ENCODE assay signal across 1 cellular context in the genomic region with DNA sequence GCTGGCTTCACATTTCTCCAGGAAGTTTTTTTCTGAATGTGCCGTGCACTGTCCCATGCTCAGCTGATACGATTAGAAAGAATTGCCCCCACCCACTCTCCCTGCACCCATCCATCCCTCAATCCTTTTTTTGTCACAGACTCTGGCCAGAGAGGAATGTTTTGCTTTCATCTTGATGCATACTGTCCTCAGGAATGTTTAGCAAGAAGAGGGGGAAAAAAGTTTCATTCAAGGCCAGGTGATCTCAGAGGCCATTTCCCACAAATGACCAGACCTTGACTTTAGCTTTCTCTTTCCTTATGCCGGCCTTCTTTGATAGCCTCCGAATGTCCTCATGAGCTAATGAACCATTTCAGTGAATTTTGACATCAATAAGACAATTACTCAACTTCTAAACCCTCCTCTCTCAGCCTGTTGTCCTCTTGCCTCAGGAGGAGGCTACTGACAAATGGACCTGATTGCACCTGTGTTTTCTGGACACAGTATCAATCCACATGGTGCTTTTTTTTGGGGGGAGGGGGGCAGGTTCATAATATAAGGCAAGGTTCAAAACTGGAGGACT.
TF ChIP-seq lines count a peak whose summit lies in the region.

No MANE protein-coding gene starts in this region.

TF ChIP-seq in HepG2, 621 proteins besides CTCF, POLR2A, EP300 and RAD21 (continued from another document and continues in another):
- no peak for TF ChIP-seq ZNF431 (CRISPR knock-in tag; IDR thresholded peaks at IDR 0.05; ENCODE audit: borderline replicate concordance, low read depth)
- TF ChIP-seq TOPORS (CRISPR knock-in tag; IDR thresholded peaks at IDR 0.05) = no peak
- TF ChIP-seq PHF20 (CRISPR knock-in tag; IDR thresholded peaks at IDR 0.05) = no peak
- TF ChIP-seq, protein P1, sequence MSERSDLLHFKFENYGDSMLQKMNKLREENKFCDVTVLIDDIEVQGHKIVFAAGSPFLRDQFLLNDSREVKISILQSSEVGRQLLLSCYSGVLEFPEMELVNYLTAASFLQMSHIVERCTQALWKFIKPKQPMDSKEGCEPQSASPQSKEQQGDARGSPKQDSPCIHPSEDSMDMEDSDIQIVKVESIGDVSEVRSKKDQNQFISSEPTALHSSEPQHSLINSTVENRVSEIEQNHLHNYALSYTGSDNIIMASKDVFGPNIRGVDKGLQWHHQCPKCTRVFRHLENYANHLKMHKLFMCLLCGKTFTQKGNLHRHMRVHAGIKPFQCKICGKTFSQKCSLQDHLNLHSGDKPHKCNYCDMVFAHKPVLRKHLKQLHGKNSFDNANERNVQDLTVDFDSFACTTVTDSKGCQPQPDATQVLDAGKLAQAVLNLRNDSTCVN (CRISPR knock-in tag; IDR thresholded peaks at IDR 0.05; ENCODE audit: borderline replicate concordance) = no peak
- no peak for TF ChIP-seq BORCS8-MEF2B (CRISPR knock-in tag; IDR thresholded peaks at IDR 0.05)
- TF ChIP-seq NRL (CRISPR knock-in tag; IDR thresholded peaks at IDR 0.05; ENCODE audit: borderline replicate concordance) = no peak
- TF ChIP-seq MLLT10 (CRISPR knock-in tag; IDR thresholded peaks at IDR 0.05) = no peak
- no peak for TF ChIP-seq SMAD1 (CRISPR knock-in tag; IDR thresholded peaks at IDR 0.05; ENCODE audit: borderline replicate concordance, low read depth)
- TF ChIP-seq ZNF891 (CRISPR knock-in tag; IDR thresholded peaks at IDR 0.05) = no peak
- TF ChIP-seq, protein P2, sequence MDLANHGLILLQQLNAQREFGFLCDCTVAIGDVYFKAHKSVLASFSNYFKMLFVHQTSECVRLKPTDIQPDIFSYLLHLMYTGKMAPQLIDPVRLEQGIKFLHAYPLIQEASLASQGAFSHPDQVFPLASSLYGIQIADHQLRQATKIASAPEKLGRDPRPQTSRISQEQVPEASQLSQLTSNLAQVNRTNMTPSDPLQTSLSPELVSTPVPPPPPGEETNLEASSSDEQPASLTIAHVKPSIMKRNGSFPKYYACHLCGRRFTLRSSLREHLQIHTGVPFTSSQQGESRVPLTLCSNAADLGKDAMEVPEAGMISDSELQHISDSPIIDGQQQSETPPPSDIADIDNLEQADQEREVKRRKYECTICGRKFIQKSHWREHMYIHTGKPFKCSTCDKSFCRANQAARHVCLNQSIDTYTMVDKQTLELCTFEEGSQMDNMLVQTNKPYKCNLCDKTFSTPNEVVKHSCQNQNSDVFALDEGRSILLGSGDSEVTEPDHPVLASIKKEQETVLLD (CRISPR knock-in tag; IDR thresholded peaks at IDR 0.05; ENCODE audit: low read depth) = no peak
- TF ChIP-seq, protein P3, sequence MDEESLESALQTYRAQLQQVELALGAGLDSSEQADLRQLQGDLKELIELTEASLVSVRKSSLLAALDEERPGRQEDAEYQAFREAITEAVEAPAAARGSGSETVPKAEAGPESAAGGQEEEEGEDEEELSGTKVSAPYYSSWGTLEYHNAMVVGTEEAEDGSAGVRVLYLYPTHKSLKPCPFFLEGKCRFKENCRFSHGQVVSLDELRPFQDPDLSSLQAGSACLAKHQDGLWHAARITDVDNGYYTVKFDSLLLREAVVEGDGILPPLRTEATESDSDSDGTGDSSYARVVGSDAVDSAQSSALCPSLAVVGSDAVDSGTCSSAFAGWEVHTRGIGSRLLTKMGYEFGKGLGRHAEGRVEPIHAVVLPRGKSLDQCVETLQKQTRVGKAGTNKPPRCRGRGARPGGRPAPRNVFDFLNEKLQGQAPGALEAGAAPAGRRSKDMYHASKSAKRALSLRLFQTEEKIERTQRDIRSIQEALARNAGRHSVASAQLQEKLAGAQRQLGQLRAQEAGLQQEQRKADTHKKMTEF (CRISPR knock-in tag; IDR thresholded peaks at IDR 0.05) = peak; percentile 94
- no peak for TF ChIP-seq MZF1 (CRISPR knock-in tag; IDR thresholded peaks at IDR 0.05; ENCODE audit: borderline replicate concordance)
- TF ChIP-seq RARA (CRISPR knock-in tag; IDR thresholded peaks at IDR 0.05) = peak; percentile 99
- peak; percentile 81 for TF ChIP-seq CEBPG (CRISPR knock-in tag; IDR thresholded peaks at IDR 0.05)
- no peak for TF ChIP-seq ZNF839 (CRISPR knock-in tag; IDR thresholded peaks at IDR 0.05; ENCODE audit: borderline replicate concordance)
- TF ChIP-seq ZIK1 (CRISPR knock-in tag; IDR thresholded peaks at IDR 0.05; ENCODE audit: borderline replicate concordance, low read depth) = no peak
- no peak for TF ChIP-seq HHEX (CRISPR knock-in tag; IDR thresholded peaks at IDR 0.05)
- TF ChIP-seq ZNF33A (CRISPR knock-in tag; IDR thresholded peaks at IDR 0.05; ENCODE audit: borderline replicate concordance) = no peak
- no peak for TF ChIP-seq NPAS2 (CRISPR knock-in tag; IDR thresholded peaks at IDR 0.05; ENCODE audit: borderline replicate concordance)
- TF ChIP-seq ZNF749 (CRISPR knock-in tag; IDR thresholded peaks at IDR 0.05; ENCODE audit: borderline replicate concordance) = no peak
- TF ChIP-seq ZBTB1 (CRISPR knock-in tag; IDR thresholded peaks at IDR 0.05; ENCODE audit: borderline replicate concordance) = no peak
- TF ChIP-seq ZNF564 (CRISPR knock-in tag; IDR thresholded peaks at IDR 0.05) = no peak
- TF ChIP-seq MEIS2 (CRISPR knock-in tag; IDR thresholded peaks at IDR 0.05) = no peak
- peak; percentile 76 for TF ChIP-seq ATF1 (CRISPR knock-in tag; IDR thresholded peaks at IDR 0.05)
- no peak for TF ChIP-seq SP140L (CRISPR knock-in tag; IDR thresholded peaks at IDR 0.05; ENCODE audit: borderline replicate concordance)
- peak; percentile 68 for TF ChIP-seq PPARG (CRISPR knock-in tag; conservative IDR thresholded peaks at IDR 0.05)
- peak; percentile 94 for TF ChIP-seq ISL2 (CRISPR knock-in tag; IDR thresholded peaks at IDR 0.05)
- no peak for TF ChIP-seq ZNF274 (CRISPR knock-in tag; IDR thresholded peaks at IDR 0.05)
- TF ChIP-seq, protein P4, sequence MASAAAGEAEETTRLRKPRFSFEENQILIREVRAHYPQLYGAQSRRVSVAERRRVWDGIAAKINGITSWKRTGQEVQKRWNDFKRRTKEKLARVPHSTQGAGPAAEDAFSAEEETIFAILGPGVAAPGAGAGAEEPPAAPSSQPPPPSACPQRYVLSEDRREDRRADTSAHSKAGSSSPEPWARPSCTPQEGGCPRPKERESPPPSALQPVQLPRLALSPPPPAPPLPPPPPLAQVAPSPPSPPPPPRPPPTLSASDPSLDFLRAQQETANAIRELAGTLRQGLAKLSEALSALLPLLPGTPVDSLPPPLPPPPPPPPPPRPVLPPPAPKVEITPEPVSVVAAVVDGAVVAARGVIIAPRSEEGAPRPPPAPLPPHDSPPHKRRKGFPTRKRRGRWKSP (CRISPR knock-in tag; IDR thresholded peaks at IDR 0.05) = peak; percentile 51; the same call in 1 of the 2 replicates
- TF ChIP-seq, protein P5, sequence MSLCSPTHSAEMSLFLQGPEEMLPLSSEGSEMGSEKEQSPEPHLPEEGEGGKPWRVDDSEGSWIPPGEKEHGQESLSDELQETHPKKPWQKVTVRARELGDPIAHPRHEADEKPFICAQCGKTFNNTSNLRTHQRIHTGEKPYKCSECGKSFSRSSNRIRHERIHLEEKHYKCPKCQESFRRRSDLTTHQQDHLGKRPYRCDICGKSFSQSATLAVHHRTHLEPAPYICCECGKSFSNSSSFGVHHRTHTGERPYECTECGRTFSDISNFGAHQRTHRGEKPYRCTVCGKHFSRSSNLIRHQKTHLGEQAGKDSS (CRISPR knock-in tag; IDR thresholded peaks at IDR 0.05; ENCODE audit: borderline replicate concordance, low read depth) = peak; percentile 20; the same call in 1 of the 2 replicates
- TF ChIP-seq, protein P6, sequence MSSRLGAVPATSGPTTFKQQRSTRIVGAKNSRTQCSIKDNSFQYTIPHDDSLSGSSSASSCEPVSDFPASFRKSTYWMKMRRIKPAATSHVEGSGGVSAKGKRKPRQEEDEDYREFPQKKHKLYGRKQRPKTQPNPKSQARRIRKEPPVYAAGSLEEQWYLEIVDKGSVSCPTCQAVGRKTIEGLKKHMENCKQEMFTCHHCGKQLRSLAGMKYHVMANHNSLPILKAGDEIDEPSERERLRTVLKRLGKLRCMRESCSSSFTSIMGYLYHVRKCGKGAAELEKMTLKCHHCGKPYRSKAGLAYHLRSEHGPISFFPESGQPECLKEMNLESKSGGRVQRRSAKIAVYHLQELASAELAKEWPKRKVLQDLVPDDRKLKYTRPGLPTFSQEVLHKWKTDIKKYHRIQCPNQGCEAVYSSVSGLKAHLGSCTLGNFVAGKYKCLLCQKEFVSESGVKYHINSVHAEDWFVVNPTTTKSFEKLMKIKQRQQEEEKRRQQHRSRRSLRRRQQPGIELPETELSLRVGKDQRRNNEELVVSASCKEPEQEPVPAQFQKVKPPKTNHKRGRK (CRISPR knock-in tag; IDR thresholded peaks at IDR 0.05) = no peak
- no peak for TF ChIP-seq RORA (CRISPR knock-in tag; IDR thresholded peaks at IDR 0.05)
- no peak for TF ChIP-seq TMF1 (CRISPR knock-in tag; IDR thresholded peaks at IDR 0.05; ENCODE audit: low read depth)
- TF ChIP-seq FOXM1 (CRISPR knock-in tag; IDR thresholded peaks at IDR 0.05) = no peak
- TF ChIP-seq, protein P7, sequence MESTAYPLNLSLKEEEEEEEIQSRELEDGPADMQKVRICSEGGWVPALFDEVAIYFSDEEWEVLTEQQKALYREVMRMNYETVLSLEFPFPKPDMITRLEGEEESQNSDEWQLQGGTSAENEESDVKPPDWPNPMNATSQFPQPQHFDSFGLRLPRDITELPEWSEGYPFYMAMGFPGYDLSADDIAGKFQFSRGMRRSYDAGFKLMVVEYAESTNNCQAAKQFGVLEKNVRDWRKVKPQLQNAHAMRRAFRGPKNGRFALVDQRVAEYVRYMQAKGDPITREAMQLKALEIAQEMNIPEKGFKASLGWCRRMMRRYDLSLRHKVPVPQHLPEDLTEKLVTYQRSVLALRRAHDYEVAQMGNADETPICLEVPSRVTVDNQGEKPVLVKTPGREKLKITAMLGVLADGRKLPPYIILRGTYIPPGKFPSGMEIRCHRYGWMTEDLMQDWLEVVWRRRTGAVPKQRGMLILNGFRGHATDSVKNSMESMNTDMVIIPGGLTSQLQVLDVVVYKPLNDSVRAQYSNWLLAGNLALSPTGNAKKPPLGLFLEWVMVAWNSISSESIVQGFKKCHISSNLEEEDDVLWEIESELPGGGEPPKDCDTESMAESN (CRISPR knock-in tag; conservative IDR thresholded peaks at IDR 0.05) = no peak
- TF ChIP-seq ZNF350 (CRISPR knock-in tag; IDR thresholded peaks at IDR 0.05; ENCODE audit: borderline replicate concordance, low read depth) = no peak
- TF ChIP-seq, protein P8, sequence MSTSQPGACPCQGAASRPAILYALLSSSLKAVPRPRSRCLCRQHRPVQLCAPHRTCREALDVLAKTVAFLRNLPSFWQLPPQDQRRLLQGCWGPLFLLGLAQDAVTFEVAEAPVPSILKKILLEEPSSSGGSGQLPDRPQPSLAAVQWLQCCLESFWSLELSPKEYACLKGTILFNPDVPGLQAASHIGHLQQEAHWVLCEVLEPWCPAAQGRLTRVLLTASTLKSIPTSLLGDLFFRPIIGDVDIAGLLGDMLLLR (CRISPR knock-in tag; IDR thresholded peaks at IDR 0.05) = no peak
- TF ChIP-seq KAT8 (CRISPR knock-in tag; IDR thresholded peaks at IDR 0.05) = peak; percentile 67; the same call in 1 of the 2 replicates
- TF ChIP-seq ZBTB21 (CRISPR knock-in tag; IDR thresholded peaks at IDR 0.05) = peak; percentile 90
- TF ChIP-seq ZNF12 (CRISPR knock-in tag; IDR thresholded peaks at IDR 0.05) = peak; percentile 53; the same call in 1 of the 2 replicates
- TF ChIP-seq NFE2L2 (IDR thresholded peaks at IDR 0.05; ENCODE audit: low read length) = no peak
- no peak for TF ChIP-seq ZSCAN31 (CRISPR knock-in tag; IDR thresholded peaks at IDR 0.05; ENCODE audit: low read depth)
- 0 out of 2 replicates have a peak, but pooled peaks have one; percentile 29 for TF ChIP-seq ZNF607 (CRISPR knock-in tag; IDR thresholded peaks at IDR 0.05; ENCODE audit: borderline replicate concordance)
- TF ChIP-seq POLR2AphosphoS5 (IDR thresholded peaks at IDR 0.05; ENCODE audit: low read depth, low read length) = no peak
- no peak for TF ChIP-seq PHB2 (IDR thresholded peaks at IDR 0.05; ENCODE audit: partially characterized antibody)
- TF ChIP-seq ZNF331 (CRISPR knock-in tag; IDR thresholded peaks at IDR 0.05) = peak; percentile 71; the same call in 1 of the 2 replicates
- TF ChIP-seq, protein P9, sequence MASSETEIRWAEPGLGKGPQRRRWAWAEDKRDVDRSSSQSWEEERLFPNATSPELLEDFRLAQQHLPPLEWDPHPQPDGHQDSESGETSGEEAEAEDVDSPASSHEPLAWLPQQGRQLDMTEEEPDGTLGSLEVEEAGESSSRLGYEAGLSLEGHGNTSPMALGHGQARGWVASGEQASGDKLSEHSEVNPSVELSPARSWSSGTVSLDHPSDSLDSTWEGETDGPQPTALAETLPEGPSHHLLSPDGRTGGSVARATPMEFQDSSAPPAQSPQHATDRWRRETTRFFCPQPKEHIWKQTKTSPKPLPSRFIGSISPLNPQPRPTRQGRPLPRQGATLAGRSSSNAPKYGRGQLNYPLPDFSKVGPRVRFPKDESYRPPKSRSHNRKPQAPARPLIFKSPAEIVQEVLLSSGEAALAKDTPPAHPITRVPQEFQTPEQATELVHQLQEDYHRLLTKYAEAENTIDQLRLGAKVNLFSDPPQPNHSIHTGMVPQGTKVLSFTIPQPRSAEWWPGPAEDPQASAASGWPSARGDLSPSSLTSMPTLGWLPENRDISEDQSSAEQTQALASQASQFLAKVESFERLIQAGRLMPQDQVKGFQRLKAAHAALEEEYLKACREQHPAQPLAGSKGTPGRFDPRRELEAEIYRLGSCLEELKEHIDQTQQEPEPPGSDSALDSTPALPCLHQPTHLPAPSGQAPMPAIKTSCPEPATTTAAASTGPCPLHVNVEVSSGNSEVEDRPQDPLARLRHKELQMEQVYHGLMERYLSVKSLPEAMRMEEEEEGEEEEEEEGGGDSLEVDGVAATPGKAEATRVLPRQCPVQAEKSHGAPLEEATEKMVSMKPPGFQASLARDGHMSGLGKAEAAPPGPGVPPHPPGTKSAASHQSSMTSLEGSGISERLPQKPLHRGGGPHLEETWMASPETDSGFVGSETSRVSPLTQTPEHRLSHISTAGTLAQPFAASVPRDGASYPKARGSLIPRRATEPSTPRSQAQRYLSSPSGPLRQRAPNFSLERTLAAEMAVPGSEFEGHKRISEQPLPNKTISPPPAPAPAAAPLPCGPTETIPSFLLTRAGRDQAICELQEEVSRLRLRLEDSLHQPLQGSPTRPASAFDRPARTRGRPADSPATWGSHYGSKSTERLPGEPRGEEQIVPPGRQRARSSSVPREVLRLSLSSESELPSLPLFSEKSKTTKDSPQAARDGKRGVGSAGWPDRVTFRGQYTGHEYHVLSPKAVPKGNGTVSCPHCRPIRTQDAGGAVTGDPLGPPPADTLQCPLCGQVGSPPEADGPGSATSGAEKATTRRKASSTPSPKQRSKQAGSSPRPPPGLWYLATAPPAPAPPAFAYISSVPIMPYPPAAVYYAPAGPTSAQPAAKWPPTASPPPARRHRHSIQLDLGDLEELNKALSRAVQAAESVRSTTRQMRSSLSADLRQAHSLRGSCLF (CRISPR knock-in tag; IDR thresholded peaks at IDR 0.05; ENCODE audit: borderline replicate concordance) = no peak
- no peak for TF ChIP-seq KDM5A (IDR thresholded peaks at IDR 0.05; ENCODE audit: borderline replicate concordance, low read length)
- TF ChIP-seq ZNF333 (CRISPR knock-in tag; IDR thresholded peaks at IDR 0.05; ENCODE audit: borderline replicate concordance) = no peak
- no peak for TF ChIP-seq ZSCAN30 (CRISPR knock-in tag; IDR thresholded peaks at IDR 0.05)
- TF ChIP-seq, protein P10, sequence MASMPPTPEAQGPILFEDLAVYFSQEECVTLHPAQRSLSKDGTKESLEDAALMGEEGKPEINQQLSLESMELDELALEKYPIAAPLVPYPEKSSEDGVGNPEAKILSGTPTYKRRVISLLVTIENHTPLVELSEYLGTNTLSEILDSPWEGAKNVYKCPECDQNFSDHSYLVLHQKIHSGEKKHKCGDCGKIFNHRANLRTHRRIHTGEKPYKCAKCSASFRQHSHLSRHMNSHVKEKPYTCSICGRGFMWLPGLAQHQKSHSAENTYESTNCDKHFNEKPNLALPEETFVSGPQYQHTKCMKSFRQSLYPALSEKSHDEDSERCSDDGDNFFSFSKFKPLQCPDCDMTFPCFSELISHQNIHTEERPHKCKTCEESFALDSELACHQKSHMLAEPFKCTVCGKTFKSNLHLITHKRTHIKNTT (CRISPR knock-in tag; IDR thresholded peaks at IDR 0.05) = no peak
- TF ChIP-seq NBN (conservative IDR thresholded peaks at IDR 0.05) = no peak
- TF ChIP-seq WIZ (CRISPR knock-in tag; IDR thresholded peaks at IDR 0.05) = no peak
